27 cellular contexts compared by ENCODE assay signal in genomic region chr10:1292611-1293021, GRCh38.
A peak's percentile ranks its signal among the peaks of the same experiment; 100 is the strongest.
DNase-seq lines count a peak whose midpoint lies in the region; ATAC-seq, FAIRE-seq and TF ChIP-seq lines count a peak whose summit lies in the region.
"Had no signal": no experiment of that assay in that cellular context is flagged by ENCODE, and none has a peak within 500 bp of the region (broad histone marks: within the 10 kb centered on the region; RNA-seq: fewer than 3 reads in every experiment).

No MANE protein-coding gene starts in this region.

- H3K4me1 Mint-ChIP-seq in endothelial cell (ENCODE audit: unreplicated experiment), result peaks cover 38% of the 10 kb centered on the region
- H3K4me1 Mint-ChIP-seq in nephron progenitor cell, result peaks cover 83% of the 10 kb centered on the region
- H3K4me1 Mint-ChIP-seq in MCF 10A (ENCODE audit: insufficient read depth, unreplicated experiment), result peaks cover 15% of the 10 kb centered on the region

- FAIRE-seq in pancreas (lab: Jason Lieb, UNC), result no peak
- FAIRE-seq: A204.1, RCC 7860 had no signal

- intact Hi-C loops in pancreas (cut with DNase I) (no loop called here), MCF 10A (cut with micrococcal nuclease) (no loop called here)

- no peaks in the 10 kb centered on the region for H4K20me1 ChIP-seq in SK-N-SH (ENCODE audit: insufficient read depth)

- CTCF ChIA-PET in SK-N-SH (lab: Yijun Ruan, JAX), result interaction anchor here (0.6 to 2.0 kb wide), 4 partner anchors 18 to 190 kb away, joined by 3 to 10 read pairs (median 3); no protein-coding TSS in a partner anchor
- CTCF ChIA-PET in MCF 10A (lab: Yijun Ruan, JAX), result interaction anchor here (0.6 kb wide), 1 partner anchor 12 kb away, joined by 3 read pairs; no protein-coding TSS in a partner anchor

- H3K9me3 ChIP-seq in SK-N-SH, result no peaks in the 10 kb centered on the region
- no peaks in the 10 kb centered on the region for H3K9me3 ChIP-seq in pancreas
- H3K9me3 ChIP-seq: body of pancreas, Caco-2, colonic mucosa, left lung, mucosa of descending colon, neutrophil, SJSA1, transverse colon had no signal

- H3K4me2 ChIP-seq in SK-N-SH, result no peak overlapping the region

- H3K9me3 Mint-ChIP-seq in endothelial cell (ENCODE audit: unreplicated experiment), result no peaks in the 10 kb centered on the region
- H3K9me3 Mint-ChIP-seq in nephron progenitor cell, result no peaks in the 10 kb centered on the region
- H3K9me3 Mint-ChIP-seq in MCF 10A (ENCODE audit: unreplicated experiment), result no peaks in the 10 kb centered on the region
- H3K9me3 Mint-ChIP-seq: stimulated activated naive CD8-positive, alpha-beta T cell treated with anti-CD3 and anti-CD28 coated beads, Interleukin-15, Interleukin-2, amounts not matched to agents 100 ng/mL and 50 ng/mL, for 24 hours had no signal

- no peak overlapping the region for H3K4me3 Mint-ChIP-seq in endothelial cell (ENCODE audit: unreplicated experiment)
- peak overlapping the region; percentile 62 for H3K4me3 Mint-ChIP-seq in nephron progenitor cell
- no peak overlapping the region for H3K4me3 Mint-ChIP-seq in MCF 10A (ENCODE audit: unreplicated experiment)
- H3K4me3 Mint-ChIP-seq: HFFc6; stimulated activated naive CD8-positive, alpha-beta T cell treated with anti-CD3 and anti-CD28 coated beads, Interleukin-15, Interleukin-2, amounts not matched to agents 100 ng/mL and 50 ng/mL, for 24 hours had no signal

- H3K36me3 Mint-ChIP-seq in endothelial cell (ENCODE audit: low read depth, unreplicated experiment), result no peaks in the 10 kb centered on the region
- H3K36me3 Mint-ChIP-seq in nephron progenitor cell (ENCODE audit: low read depth), result no peaks in the 10 kb centered on the region
- no peaks in the 10 kb centered on the region for H3K36me3 Mint-ChIP-seq in MCF 10A (ENCODE audit: insufficient read depth, unreplicated experiment)

- H3K27me3 Mint-ChIP-seq in endothelial cell (ENCODE audit: unreplicated experiment) (peaks cover 12% of the 10 kb centered on the region), nephron progenitor cell (ENCODE audit: low read depth, poor library complexity) (peaks cover 5% of the 10 kb centered on the region), MCF 10A (ENCODE audit: insufficient read depth, unreplicated experiment) (no peaks in the 10 kb centered on the region)

- H3K4me1 ChIP-seq in SK-N-SH (ENCODE audit: control insufficient read depth in 1 of 2, insufficient read depth in 2 of 2, low read depth in 1 of 2, low read length in 1 of 2) (peaks cover 0 to 93% of the 10 kb centered on the region in 2 experiments; a peak in 2 of 4 replicates), pancreas (no peaks in the 10 kb centered on the region)
- H3K4me1 ChIP-seq: body of pancreas, Caco-2, colonic mucosa, left lung, SJSA1, transverse colon had no signal

- BruUV-seq in MCF 10A (replicated peaks; lab: Mats Ljungman, UMichigan), result no TSS peak

- POLR2A ChIA-PET in SK-N-SH (lab: Yijun Ruan, JAX) (interaction anchor here (4.5 kb wide), 1 partner anchor 20 kb away, joined by 28 read pairs; no protein-coding TSS in a partner anchor), MCF 10A (lab: Yijun Ruan, JAX) (no interaction called here)

- H3K9me2 ChIP-seq in SK-N-SH, result no peaks in the 10 kb centered on the region

- TF ChIP-seq RAD21 in SK-N-SH (IDR thresholded peaks at IDR 0.05; ENCODE audit: low read length), result no peak

- H3F3A ChIP-seq in SK-N-SH (replicated peaks; ENCODE audit: insufficient read depth), result no peaks in the 10 kb centered on the region

- no peak overlapping the region for H3K9ac ChIP-seq in SK-N-SH

- TF ChIP-seq CTCF in SK-N-SH (IDR thresholded peaks at IDR 0.05), result no peak
- TF ChIP-seq CTCF in endothelial cell (IDR thresholded peaks at IDR 0.05; ENCODE audit: unreplicated experiment), result no peak
- no peak for TF ChIP-seq CTCF in nephron progenitor cell (IDR thresholded peaks at IDR 0.05)
- no peak for TF ChIP-seq CTCF in pancreas (IDR thresholded peaks at IDR 0.05)
- TF ChIP-seq CTCF in MCF 10A (IDR thresholded peaks at IDR 0.05; ENCODE audit: unreplicated experiment), result no peak

- H3K36me3 ChIP-seq in SK-N-SH (replicated peaks in 1 of 2; ENCODE audit: control insufficient read depth in 1 of 2, insufficient read depth in 2 of 2, low read length in 1 of 2) (no peaks in the 10 kb centered on the region), pancreas (no peaks in the 10 kb centered on the region)
- H3K36me3 ChIP-seq: colonic mucosa, left lung, neutrophil, SJSA1, transverse colon had no signal

- H3K27ac ChIP-seq in SK-N-SH (ENCODE audit: low read depth in 2 of 2, low read length in 1 of 2) (peak overlapping the region in 1 of 2 experiments; percentile 100; a peak in 2 of 4 replicates), pancreas (no peak overlapping the region)
- H3K27ac ChIP-seq: body of pancreas, colonic mucosa, left lung, neutrophil, SJSA1, transverse colon, VCaP had no signal

- no peak for TF ChIP-seq EP300 in SK-N-SH (IDR thresholded peaks at IDR 0.05; ENCODE audit: borderline replicate concordance in 1 of 2, low read depth in 1 of 2, low read length in 1 of 2)

- H2AFZ ChIP-seq in SK-N-SH (ENCODE audit: low read depth), result no peak overlapping the region

- peak overlapping the region in 1 of 2 experiments; percentile 37; a peak in 1 of 4 replicates for H3K4me3 ChIP-seq in SK-N-SH (ENCODE audit: low read depth in 2 of 2, low read length in 1 of 2)
- no peak overlapping the region for H3K4me3 ChIP-seq in pancreas
- H3K4me3 ChIP-seq: body of pancreas, colonic mucosa, left lung, mucosa of descending colon, SJSA1, transverse colon had no signal

- no peaks in the 10 kb centered on the region for H3K79me2 ChIP-seq in SK-N-SH (ENCODE audit: insufficient read depth)

- H3K27ac Mint-ChIP-seq in endothelial cell (ENCODE audit: unreplicated experiment) (peak overlapping the region; percentile 67), nephron progenitor cell (peak overlapping the region; percentile 98), MCF 10A (ENCODE audit: low read depth, unreplicated experiment) (no peak overlapping the region)
- H3K27ac Mint-ChIP-seq: HFFc6; stimulated activated naive CD8-positive, alpha-beta T cell treated with anti-CD3 and anti-CD28 coated beads, Interleukin-15, Interleukin-2, amounts not matched to agents 100 ng/mL and 50 ng/mL, for 24 hours had no signal

- ATAC-seq in SK-N-SH treated with all-trans-retinoic acid at 6 μM for 48 hours, result no peak
- ATAC-seq in pancreas, result no peak
- ATAC-seq: body of pancreas, left lung, mucosa of descending colon had no signal

- H3K27me3 ChIP-seq in SK-N-SH (ENCODE audit: insufficient read depth) (no peaks in the 10 kb centered on the region), pancreas (no peaks in the 10 kb centered on the region)
- H3K27me3 ChIP-seq: colonic mucosa, transverse colon had no signal

- DNase-seq in SK-N-SH, result peak; percentile 58
- no peak for DNase-seq in endothelial cell (ENCODE audit: low spot score)
- DNase-seq in nephron progenitor cell, result no peak
- DNase-seq in ureter (ENCODE audit: low spot score), result peak; percentile 40
- no peak for DNase-seq in NCI-H146 (lab: John Stamatoyannopoulos, UW)
- no peak for DNase-seq in pancreas
- no peak for DNase-seq in MCF 10A (ENCODE audit: unreplicated experiment)
- DNase-seq: activated CD4-positive, alpha-beta T cell treated with anti-CD3 and anti-CD28 coated beads, Interleukin-2, amount 50 U/mL, for 4 hours; body of pancreas; Caco-2; colonic mucosa; HFFc6; Kasumi-1; left lung; mucosa of descending colon; NCI-H1092; NCI-H2081; NCI-H524; stimulated activated CD4-positive, alpha-beta T cell treated with anti-CD3 and anti-CD28 coated beads, Interleukin-4, amount 100 ng/mL, for 4 hours; transverse colon had no signal

- 3% methylated on average over 10 of the region's 13 CpGs for WGBS in SK-N-SH (ENCODE audit: low lambda C conversion rate)
- WGBS in pancreas, 2 donors, result 59 to 66% methylated on average over 13 of the region's 13 CpGs

TF ChIP-seq in SK-N-SH, 30 proteins besides CTCF, POLR2A, EP300 and RAD21 (continues in another document):
- TF ChIP-seq EZH2phosphoT487 (IDR thresholded peaks at IDR 0.05; ENCODE audit: borderline replicate concordance, low read depth) (no peak), USF1 (IDR thresholded peaks at IDR 0.05; ENCODE audit: borderline replicate concordance, low read depth) (no peak), TEAD4 (IDR thresholded peaks at IDR 0.05; ENCODE audit: borderline replicate concordance, insufficient read depth) (no peak), MEF2A (IDR thresholded peaks at IDR 0.05; ENCODE audit: borderline replicate concordance, low read depth) (no peak), GABPA (IDR thresholded peaks at IDR 0.05; ENCODE audit: low read depth) (no peak), ELF1 (IDR thresholded peaks at IDR 0.05) (no peak), RFX5 (IDR thresholded peaks at IDR 0.05; ENCODE audit: low read length) (no peak)

TF ChIP-seq in SK-N-SH treated with all-trans-retinoic acid at 6 μM for 48 hours, 23 proteins besides CTCF, POLR2A, EP300 and RAD21:
- no peak for TF ChIP-seq TCF4 (CRISPR knock-in tag; IDR thresholded peaks at IDR 0.05; ENCODE audit: borderline replicate concordance)
- TF ChIP-seq POU6F1 (CRISPR knock-in tag; IDR thresholded peaks at IDR 0.05; ENCODE audit: borderline replicate concordance, low read depth), result no peak

Comparison
In these comparisons a context has a peak if more than half of its experiments do, and no peak if none do; other contexts are left out.
1. DNase-seq: peak in SK-N-SH (single experiment) and ureter (single experiment); none in endothelial cell (single experiment), nephron progenitor cell (single experiment), NCI-H146 (single experiment), pancreas (0 of 6) and MCF 10A (single experiment).